ENCODE assay signal across 11 cellular contexts in genomic region chrX:23883737-23884354, GRCh38. TPM values are rescaled to one million over a fixed set of nuclear protein-coding genes. Genes with fewer than 3 reads are reported as not detected.
DNase-seq lines count a peak whose midpoint lies in the region; ATAC-seq, FAIRE-seq and TF ChIP-seq lines count a peak whose summit lies in the region.
"Had no signal": no experiment of that assay in that cellular context is flagged by ENCODE, and none has a peak within 500 bp of the region (broad histone marks: within the 10 kb centered on the region; RNA-seq: fewer than 3 reads in every experiment).

No MANE protein-coding gene starts in this region.

- POLR2A ChIA-PET in endothelial cell of umbilical vein (lab: Charles Lee) = no interaction called here

- peak; percentile 65 for FAIRE-seq in endothelial cell of umbilical vein (lab: Jason Lieb, UNC)
- no peak for FAIRE-seq in GM19239 (lab: Jason Lieb, UNC)
- FAIRE-seq: pancreas had no signal

- no peak for TF ChIP-seq POLR2A in endothelial cell of umbilical vein (IDR thresholded peaks at IDR 0.05; ENCODE audit: low read depth, low read length)
- TF ChIP-seq POLR2A in GM18505 (IDR thresholded peaks at IDR 0.05; ENCODE audit: borderline replicate concordance, extremely low read depth, insufficient read depth, insufficient read length) = no peak

- no peak overlapping the region for H3K9ac ChIP-seq in endothelial cell of umbilical vein (replicated peaks; ENCODE audit: extremely low read depth, insufficient read depth, low read length)

- no peaks in the 10 kb centered on the region for H3K9me3 ChIP-seq in endothelial cell of umbilical vein (replicated peaks; ENCODE audit: control insufficient read depth, insufficient read depth, low read length)
- H3K9me3 ChIP-seq: body of pancreas, pancreas, upper lobe of left lung had no signal

- peak overlapping the region; percentile 24 for H3K4me2 ChIP-seq in endothelial cell of umbilical vein (ENCODE audit: insufficient read depth, low read length)

- no peaks in the 10 kb centered on the region for H4K20me1 ChIP-seq in endothelial cell of umbilical vein (replicated peaks; ENCODE audit: control insufficient read depth, extremely low read depth, insufficient read depth, low read length)

- no peaks in the 10 kb centered on the region for H3K36me3 ChIP-seq in endothelial cell of umbilical vein (ENCODE audit: control insufficient read depth in 2 of 2, extremely low read depth in 1 of 2, insufficient read depth in 2 of 2, low read length in 2 of 2)
- H3K36me3 ChIP-seq: pancreas, upper lobe of left lung had no signal

- dilution Hi-C loops in endothelial cell of umbilical vein (cut with MboI; ENCODE audit: extremely low pct_ligation_motif_present, low sequenced_read_pairs) = no loop called here

- intact Hi-C loops in endothelial cell of umbilical vein (cut with micrococcal nuclease) = no loop called here

- CTCF ChIA-PET in endothelial cell of umbilical vein (lab: Charles Lee) = interaction anchor here (1.1 kb wide), 1 partner anchor 18 kb away, joined by 5 read pairs; no protein-coding TSS in a partner anchor

- ATAC-seq in GM18505 (IDR thresholded peaks at IDR 0.05; ENCODE audit: unreplicated experiment) (no peak), HG03469 (IDR thresholded peaks at IDR 0.05; ENCODE audit: unreplicated experiment) (no peak)
- ATAC-seq: body of pancreas had no signal

- no peak overlapping the region for H3K4me3 ChIP-seq in endothelial cell of umbilical vein (replicated peaks in 1 of 3; ENCODE audit: insufficient read depth in 1 of 3, low read depth in 1 of 3, low read length in 3 of 3)
- H3K4me3 ChIP-seq: body of pancreas, pancreas, upper lobe of left lung had no signal

- H3K27me3 ChIP-seq in endothelial cell of umbilical vein (ENCODE audit: control insufficient read depth in 2 of 2, insufficient read depth in 2 of 2, low read length in 2 of 2) = no peaks in the 10 kb centered on the region
- H3K27me3 ChIP-seq: body of pancreas, pancreas, upper lobe of left lung had no signal

- no TSS peak for BruUV-seq in endothelial cell of umbilical vein (replicated peaks; lab: Mats Ljungman, UMichigan)

- no peak for TF ChIP-seq CTCF in endothelial cell of umbilical vein (IDR thresholded peaks at IDR 0.05; ENCODE audit: extremely low read depth in 1 of 2, insufficient read depth in 1 of 2, low read depth in 1 of 2, low read length in 2 of 2)

- peak overlapping the region; percentile 17 for H2AFZ ChIP-seq in endothelial cell of umbilical vein (ENCODE audit: low read depth, low read length)

- no peaks in the 10 kb centered on the region for H3K79me2 ChIP-seq in endothelial cell of umbilical vein (ENCODE audit: control insufficient read depth, insufficient read depth, low read length)

- H3K9me1 ChIP-seq in endothelial cell of umbilical vein (replicated peaks; ENCODE audit: control insufficient read depth, extremely low read depth, insufficient read depth, low read length) = no peaks in the 10 kb centered on the region

- peak; percentile 14 for DNase-seq in NOMO-1 treated with DMSO at 0.1 percent for 48 hours (lab: John Stamatoyannopoulos, UW; ENCODE audit: unreplicated experiment)
- no peak for DNase-seq in NOMO-1 treated with dmso at 0.1 percent for 144 hours (lab: John Stamatoyannopoulos, UW; ENCODE audit: unreplicated experiment)
- peak; percentile 42 for DNase-seq in OCI-M1 (lab: John Stamatoyannopoulos, UW)
- peak; percentile 37 for DNase-seq in endothelial cell of umbilical vein (ENCODE audit: low read depth, low spot score)
- peak; percentile 89 for DNase-seq in renal cortical epithelial cell (ENCODE audit: low read depth)
- no peak for DNase-seq in GM19239 (ENCODE audit: insufficient read length, low spot score)
- DNase-seq: body of pancreas, pancreas had no signal

- H3K4me1 ChIP-seq in endothelial cell of umbilical vein (ENCODE audit: control insufficient read depth, extremely low read depth, insufficient read depth, low read length) = peaks cover 10% of the 10 kb centered on the region

- H3K27ac ChIP-seq in endothelial cell of umbilical vein (ENCODE audit: insufficient read depth, low read depth, low read length) = peak overlapping the region; percentile 37
- H3K27ac ChIP-seq: body of pancreas, pancreas had no signal

TF ChIP-seq in endothelial cell of umbilical vein, 7 proteins besides CTCF, POLR2A, EP300 and RAD21:
- TF ChIP-seq MYC (IDR thresholded peaks at IDR 0.05; ENCODE audit: low read depth, low read length) (no peak), FOS (IDR thresholded peaks at IDR 0.05; ENCODE audit: borderline replicate concordance, insufficient read depth, low read length) (peak; percentile 37)

RNA-seq across cellular contexts. Expression of gene APOO, which starts 23.9 kb away (rescaled TPM):
- total RNA-seq in endothelial cell of umbilical vein = 20.9 and 24.3 TPM in 2 replicates
- polyA plus RNA-seq in endothelial cell of umbilical vein = 7.6 and 9.8 TPM in 2 replicates
- 14.2 and 14.5 TPM in 2 replicates for polyA plus RNA-seq in endothelial cell of umbilical vein (2011; cell fraction: cytosol; rRNA removed)
- 6.9 and 7.6 TPM in 2 replicates for polyA plus RNA-seq in endothelial cell of umbilical vein (2011; cell fraction: nucleus; rRNA removed)
- 31.7 and 34.1 TPM in 2 replicates for polyA plus RNA-seq in endothelial cell of umbilical vein (2012)
- 3.4 and 6.6 TPM in 2 replicates for polyA minus RNA-seq in endothelial cell of umbilical vein
- 11.3 TPM for polyA minus RNA-seq in endothelial cell of umbilical vein (2011; cell fraction: cytosol; rRNA and poly(A)+ RNA removed)
- 3.1 and 3.4 TPM in 2 replicates for polyA minus RNA-seq in endothelial cell of umbilical vein (2011; cell fraction: nucleus; rRNA and poly(A)+ RNA removed)
- total RNA-seq in renal cortical epithelial cell = 16.1 and 16.3 TPM in 2 replicates

RNA-seq across cellular contexts. Expression of gene CXorf58, which starts 24.0 kb away (rescaled TPM):
- total RNA-seq in endothelial cell of umbilical vein = not detected in 2 replicates
- polyA plus RNA-seq in endothelial cell of umbilical vein = not detected in 2 replicates
- not detected in 2 replicates for polyA plus RNA-seq in endothelial cell of umbilical vein (2011; cell fraction: cytosol; rRNA removed)
- not detected in 2 replicates for polyA plus RNA-seq in endothelial cell of umbilical vein (2011; cell fraction: nucleus; rRNA removed)
- polyA plus RNA-seq in endothelial cell of umbilical vein (2012) = not detected in 2 replicates
- polyA minus RNA-seq in endothelial cell of umbilical vein = not detected in 2 replicates
- not detected for polyA minus RNA-seq in endothelial cell of umbilical vein (2011; cell fraction: cytosol; rRNA and poly(A)+ RNA removed)
- not detected in 2 replicates for polyA minus RNA-seq in endothelial cell of umbilical vein (2011; cell fraction: nucleus; rRNA and poly(A)+ RNA removed)
- not detected in 2 replicates for total RNA-seq in renal cortical epithelial cell

Comparison
In these comparisons a context has a peak if more than half of its experiments do, and no peak if none do; other contexts are left out.
1. DNase-seq: peak in NOMO-1 treated with DMSO at 0.1 percent for 48 hours (single experiment), OCI-M1 (single experiment), endothelial cell of umbilical vein (single experiment) and renal cortical epithelial cell (single experiment); none in NOMO-1 treated with dmso at 0.1 percent for 144 hours (single experiment) and GM19239 (single experiment).